8 cellular contexts compared by ENCODE assay signal in the genomic region with DNA sequence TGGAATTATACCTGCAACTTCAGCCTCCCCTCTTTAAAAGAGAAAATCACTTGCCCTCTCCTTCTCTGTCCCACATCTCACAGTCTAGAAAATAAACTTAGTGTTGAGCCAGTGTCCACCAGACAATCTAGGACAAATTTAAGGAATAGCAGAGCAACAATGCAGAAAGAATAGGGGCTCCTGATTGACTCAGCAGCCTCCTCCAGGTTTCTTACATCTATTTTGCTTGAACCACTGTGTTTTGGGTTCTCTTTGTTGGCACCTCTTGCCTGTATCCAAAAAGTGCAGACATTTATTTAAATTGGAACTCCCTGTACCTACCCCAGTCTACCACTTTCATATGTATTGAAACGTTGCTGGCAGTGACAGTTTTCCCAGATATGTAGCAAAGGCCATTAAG.
"Had no signal": no experiment of that assay in that cellular context is flagged by ENCODE, and none has a peak within 500 bp of the region (broad histone marks: within the 10 kb centered on the region; RNA-seq: fewer than 3 reads in every experiment).

No MANE protein-coding gene starts in this region.

- DNase-seq: GDM1, GF-D8 had no signal

- FAIRE-seq: G401.6, GM12878, GM12891, GM12892, GM18507, GM19239 had no signal

- H3K4me3 ChIP-seq: GM12878 had no signal

- ATAC-seq: GM12878 had no signal
